Comparison of ENCODE assay signal across 1 cellular context in the genomic region with DNA sequence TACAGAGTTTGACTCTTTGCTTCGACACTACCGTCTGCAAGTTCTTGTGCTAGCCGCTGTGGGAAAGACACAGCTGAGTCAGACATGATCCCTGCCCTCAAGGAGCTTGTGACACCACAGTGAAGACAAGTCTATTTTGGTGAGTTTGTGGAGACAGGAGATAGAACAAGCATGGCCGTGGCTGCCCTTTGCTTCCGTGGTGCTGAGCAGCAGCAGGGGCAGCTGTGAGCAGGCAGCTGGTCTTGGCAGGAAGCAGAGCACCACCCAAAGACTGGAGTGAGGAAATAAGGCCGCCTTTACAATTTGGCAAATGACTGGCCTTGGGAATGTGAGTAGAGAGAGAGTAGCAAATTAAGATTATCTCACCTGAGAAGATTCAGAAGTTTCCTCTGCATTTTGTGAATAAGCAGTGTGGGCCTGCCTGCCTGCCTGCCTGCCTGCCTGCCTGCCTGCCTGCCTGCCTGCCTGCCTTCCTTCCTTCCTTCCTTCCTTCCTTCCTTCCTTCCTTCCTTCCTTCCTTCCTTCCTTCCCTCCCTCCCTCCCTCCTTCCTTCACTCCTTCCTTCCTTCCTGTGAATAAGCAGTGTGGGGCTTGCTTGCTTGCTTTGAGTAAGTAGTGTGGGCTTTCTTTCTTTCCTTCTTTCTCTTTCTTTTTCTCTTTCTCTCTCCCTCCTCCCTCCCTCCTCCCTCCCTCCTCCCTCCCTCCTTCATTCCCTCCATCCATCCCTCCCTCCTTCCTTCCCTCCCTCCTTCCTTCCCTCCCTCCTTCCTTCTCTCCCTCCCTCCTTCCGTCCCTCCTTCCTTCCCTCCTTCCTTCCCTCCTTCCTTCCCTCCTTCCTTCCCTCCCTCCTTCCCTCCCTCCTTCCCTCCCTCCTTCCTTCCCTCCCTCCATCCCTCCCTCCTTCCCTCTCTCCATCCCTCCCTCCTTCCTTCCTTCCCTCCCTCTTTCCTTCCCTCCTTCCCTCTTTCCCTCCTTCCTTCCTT.
TF ChIP-seq lines count a peak whose summit lies in the region.

No MANE protein-coding gene starts in this region.

TF ChIP-seq in WTC11, 78 proteins besides CTCF, POLR2A, EP300 and RAD21 (continued from another document):
- TF ChIP-seq, protein P1, sequence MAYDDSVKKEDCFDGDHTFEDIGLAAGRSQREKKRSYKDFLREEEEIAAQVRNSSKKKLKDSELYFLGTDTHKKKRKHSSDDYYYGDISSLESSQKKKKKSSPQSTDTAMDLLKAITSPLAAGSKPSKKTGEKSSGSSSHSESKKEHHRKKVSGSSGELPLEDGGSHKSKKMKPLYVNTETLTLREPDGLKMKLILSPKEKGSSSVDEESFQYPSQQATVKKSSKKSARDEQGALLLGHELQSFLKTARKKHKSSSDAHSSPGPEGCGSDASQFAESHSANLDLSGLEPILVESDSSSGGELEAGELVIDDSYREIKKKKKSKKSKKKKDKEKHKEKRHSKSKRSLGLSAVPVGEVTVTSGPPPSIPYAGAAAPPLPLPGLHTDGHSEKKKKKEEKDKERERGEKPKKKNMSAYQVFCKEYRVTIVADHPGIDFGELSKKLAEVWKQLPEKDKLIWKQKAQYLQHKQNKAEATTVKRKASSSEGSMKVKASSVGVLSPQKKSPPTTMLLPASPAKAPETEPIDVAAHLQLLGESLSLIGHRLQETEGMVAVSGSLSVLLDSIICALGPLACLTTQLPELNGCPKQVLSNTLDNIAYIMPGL (CRISPR knock-in tag; IDR thresholded peaks at IDR 0.05) = no peak
- TF ChIP-seq GABPB1 (CRISPR knock-in tag; IDR thresholded peaks at IDR 0.05) = no peak
- TF ChIP-seq, protein P2, sequence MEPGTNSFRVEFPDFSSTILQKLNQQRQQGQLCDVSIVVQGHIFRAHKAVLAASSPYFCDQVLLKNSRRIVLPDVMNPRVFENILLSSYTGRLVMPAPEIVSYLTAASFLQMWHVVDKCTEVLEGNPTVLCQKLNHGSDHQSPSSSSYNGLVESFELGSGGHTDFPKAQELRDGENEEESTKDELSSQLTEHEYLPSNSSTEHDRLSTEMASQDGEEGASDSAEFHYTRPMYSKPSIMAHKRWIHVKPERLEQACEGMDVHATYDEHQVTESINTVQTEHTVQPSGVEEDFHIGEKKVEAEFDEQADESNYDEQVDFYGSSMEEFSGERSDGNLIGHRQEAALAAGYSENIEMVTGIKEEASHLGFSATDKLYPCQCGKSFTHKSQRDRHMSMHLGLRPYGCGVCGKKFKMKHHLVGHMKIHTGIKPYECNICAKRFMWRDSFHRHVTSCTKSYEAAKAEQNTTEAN (CRISPR knock-in tag; IDR thresholded peaks at IDR 0.05) = no peak
- TF ChIP-seq GTF2I (CRISPR knock-in tag; conservative IDR thresholded peaks at IDR 0.05) = no peak
- TF ChIP-seq ZBTB21 (CRISPR knock-in tag; IDR thresholded peaks at IDR 0.05; ENCODE audit: borderline replicate concordance) = no peak
- TF ChIP-seq TCF7 (CRISPR knock-in tag; IDR thresholded peaks at IDR 0.05; ENCODE audit: low read depth) = no peak
- TF ChIP-seq IRF2 (CRISPR knock-in tag; IDR thresholded peaks at IDR 0.05; ENCODE audit: borderline replicate concordance, low read depth) = no peak
- TF ChIP-seq, protein P3, sequence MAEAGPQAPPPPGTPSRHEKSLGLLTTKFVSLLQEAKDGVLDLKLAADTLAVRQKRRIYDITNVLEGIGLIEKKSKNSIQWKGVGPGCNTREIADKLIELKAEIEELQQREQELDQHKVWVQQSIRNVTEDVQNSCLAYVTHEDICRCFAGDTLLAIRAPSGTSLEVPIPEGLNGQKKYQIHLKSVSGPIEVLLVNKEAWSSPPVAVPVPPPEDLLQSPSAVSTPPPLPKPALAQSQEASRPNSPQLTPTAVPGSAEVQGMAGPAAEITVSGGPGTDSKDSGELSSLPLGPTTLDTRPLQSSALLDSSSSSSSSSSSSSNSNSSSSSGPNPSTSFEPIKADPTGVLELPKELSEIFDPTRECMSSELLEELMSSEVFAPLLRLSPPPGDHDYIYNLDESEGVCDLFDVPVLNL (CRISPR knock-in tag; IDR thresholded peaks at IDR 0.05; ENCODE audit: borderline replicate concordance, low read depth) = no peak
- TF ChIP-seq, protein P4, sequence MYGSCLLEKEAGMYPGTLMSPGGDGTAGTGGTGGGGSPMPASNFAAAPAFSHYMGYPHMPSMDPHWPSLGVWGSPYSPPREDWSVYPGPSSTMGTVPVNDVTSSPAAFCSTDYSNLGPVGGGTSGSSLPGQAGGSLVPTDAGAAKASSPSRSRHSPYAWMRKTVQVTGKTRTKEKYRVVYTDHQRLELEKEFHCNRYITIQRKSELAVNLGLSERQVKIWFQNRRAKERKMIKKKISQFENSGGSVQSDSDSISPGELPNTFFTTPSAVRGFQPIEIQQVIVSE (CRISPR knock-in tag; IDR thresholded peaks at IDR 0.05; ENCODE audit: borderline replicate concordance) = no peak
- no peak for TF ChIP-seq ZNF121 (CRISPR knock-in tag; IDR thresholded peaks at IDR 0.05)
- TF ChIP-seq ELF4 (CRISPR knock-in tag; IDR thresholded peaks at IDR 0.05; ENCODE audit: low read depth) = no peak
- TF ChIP-seq, protein P5, sequence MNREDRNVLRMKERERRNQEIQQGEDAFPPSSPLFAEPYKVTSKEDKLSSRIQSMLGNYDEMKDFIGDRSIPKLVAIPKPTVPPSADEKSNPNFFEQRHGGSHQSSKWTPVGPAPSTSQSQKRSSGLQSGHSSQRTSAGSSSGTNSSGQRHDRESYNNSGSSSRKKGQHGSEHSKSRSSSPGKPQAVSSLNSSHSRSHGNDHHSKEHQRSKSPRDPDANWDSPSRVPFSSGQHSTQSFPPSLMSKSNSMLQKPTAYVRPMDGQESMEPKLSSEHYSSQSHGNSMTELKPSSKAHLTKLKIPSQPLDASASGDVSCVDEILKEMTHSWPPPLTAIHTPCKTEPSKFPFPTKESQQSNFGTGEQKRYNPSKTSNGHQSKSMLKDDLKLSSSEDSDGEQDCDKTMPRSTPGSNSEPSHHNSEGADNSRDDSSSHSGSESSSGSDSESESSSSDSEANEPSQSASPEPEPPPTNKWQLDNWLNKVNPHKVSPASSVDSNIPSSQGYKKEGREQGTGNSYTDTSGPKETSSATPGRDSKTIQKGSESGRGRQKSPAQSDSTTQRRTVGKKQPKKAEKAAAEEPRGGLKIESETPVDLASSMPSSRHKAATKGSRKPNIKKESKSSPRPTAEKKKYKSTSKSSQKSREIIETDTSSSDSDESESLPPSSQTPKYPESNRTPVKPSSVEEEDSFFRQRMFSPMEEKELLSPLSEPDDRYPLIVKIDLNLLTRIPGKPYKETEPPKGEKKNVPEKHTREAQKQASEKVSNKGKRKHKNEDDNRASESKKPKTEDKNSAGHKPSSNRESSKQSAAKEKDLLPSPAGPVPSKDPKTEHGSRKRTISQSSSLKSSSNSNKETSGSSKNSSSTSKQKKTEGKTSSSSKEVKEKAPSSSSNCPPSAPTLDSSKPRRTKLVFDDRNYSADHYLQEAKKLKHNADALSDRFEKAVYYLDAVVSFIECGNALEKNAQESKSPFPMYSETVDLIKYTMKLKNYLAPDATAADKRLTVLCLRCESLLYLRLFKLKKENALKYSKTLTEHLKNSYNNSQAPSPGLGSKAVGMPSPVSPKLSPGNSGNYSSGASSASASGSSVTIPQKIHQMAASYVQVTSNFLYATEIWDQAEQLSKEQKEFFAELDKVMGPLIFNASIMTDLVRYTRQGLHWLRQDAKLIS (CRISPR knock-in tag; IDR thresholded peaks at IDR 0.05; ENCODE audit: borderline replicate concordance) = no peak
